ENCODE assay signal across 23 cellular contexts in genomic region chrX:12953420-12953819, GRCh38. TPM values are rescaled to one million over a fixed set of nuclear protein-coding genes. Genes with fewer than 3 reads are reported as not detected.
A peak's percentile ranks its signal among the peaks of the same experiment; 100 is the strongest.
DNase-seq lines count a peak whose midpoint lies in the region; ATAC-seq and TF ChIP-seq lines count a peak whose summit lies in the region.
"Had no signal": no experiment of that assay in that cellular context is flagged by ENCODE, and none has a peak within 500 bp of the region (broad histone marks: within the 10 kb centered on the region; RNA-seq: fewer than 3 reads in every experiment).

No MANE protein-coding gene starts in this region.

- H3K9ac ChIP-seq in OCI-LY1 (ENCODE audit: low read length) = no peak overlapping the region

- H3K9me3 ChIP-seq in OCI-LY1 (ENCODE audit: low read length) = no peaks in the 10 kb centered on the region
- H3K9me3 ChIP-seq in transverse colon = no peaks in the 10 kb centered on the region
- H3K9me3 ChIP-seq: psoas muscle, thyroid gland had no signal

- H3K4me1 Mint-ChIP-seq in activated CD4-positive, alpha-beta T cell treated with anti-CD3 and anti-CD28 coated beads, Interleukin-2, amount 10 ng/mL, durations not matched to agents 24 days and 14 days = peaks cover 59% of the 10 kb centered on the region
- H3K4me1 Mint-ChIP-seq in activated naive CD4-positive, alpha-beta T cell treated with anti-CD3 and anti-CD28 coated beads, Interleukin-2, amount 50 U/mL, for 24 hours = peaks cover 83% of the 10 kb centered on the region
- H3K4me1 Mint-ChIP-seq in natural killer cell treated with Interleukin-12 subunit alpha and Interleukin-12 subunit beta and Interleukin-15 and Interleukin-18, amount 100 ng/mL, for 72 hours (ENCODE audit: low read depth in 2 of 2) = peaks cover 52 to 71% of the 10 kb centered on the region in 2 donors

- no peaks in the 10 kb centered on the region for H3K79me2 ChIP-seq in OCI-LY1 (ENCODE audit: insufficient read depth, low read length)

- H2AFZ ChIP-seq in OCI-LY1 (ENCODE audit: low read length) = no peak overlapping the region

- no peaks in the 10 kb centered on the region for H3K9me2 ChIP-seq in OCI-LY1 (ENCODE audit: low read depth, low read length)

- peak; percentile 60 for DNase-seq in activated CD4-positive, alpha-beta T cell treated with anti-CD3 and anti-CD28 coated beads, Interleukin-2, amount 10 ng/mL, durations not matched to agents 24 days and 14 days
- no peak for DNase-seq in activated CD4-positive, alpha-beta T cell treated with anti-CD3 and anti-CD28 coated beads, Interleukin-2, amount 50 U/mL, for 4 hours
- DNase-seq in natural killer cell treated with Interleukin-12 subunit alpha and Interleukin-12 subunit beta and Interleukin-15 and Interleukin-18, amount 100 ng/mL, for 72 hours (ENCODE audit: low spot score) = no peak
- DNase-seq in ureter (ENCODE audit: low spot score) (no peak), transverse colon (no peak)
- DNase-seq: activated gamma-delta T cell, DMS79, hypothalamus, kidney, mammary epithelial cell, NCI-H1417, NCI-H2171, NCI-H748 treated with DMSO at 0.1 percent for 48 hours, psoas muscle, thyroid gland had no signal

- H3K4me2 ChIP-seq in OCI-LY1 (ENCODE audit: low read length) = no peak overlapping the region

- no peaks in the 10 kb centered on the region for H3K27me3 ChIP-seq in OCI-LY1 (ENCODE audit: insufficient read depth, low read length)
- no peaks in the 10 kb centered on the region for H3K27me3 ChIP-seq in transverse colon
- H3K27me3 ChIP-seq: thyroid gland had no signal

- peak overlapping the region; percentile 76 for H3K4me3 Mint-ChIP-seq in activated CD4-positive, alpha-beta T cell treated with anti-CD3 and anti-CD28 coated beads, Interleukin-2, amount 10 ng/mL, durations not matched to agents 24 days and 14 days
- H3K4me3 Mint-ChIP-seq in activated naive CD4-positive, alpha-beta T cell treated with anti-CD3 and anti-CD28 coated beads, Interleukin-2, amount 50 U/mL, for 24 hours = peak overlapping the region; percentile 76
- H3K4me3 Mint-ChIP-seq in natural killer cell treated with Interleukin-12 subunit alpha and Interleukin-12 subunit beta and Interleukin-15 and Interleukin-18, amount 100 ng/mL, for 72 hours = no peak overlapping the region
- H3K4me3 Mint-ChIP-seq: nephron had no signal

- H3K27me3 Mint-ChIP-seq in activated CD4-positive, alpha-beta T cell treated with anti-CD3 and anti-CD28 coated beads, Interleukin-2, amount 10 ng/mL, durations not matched to agents 24 days and 14 days = no peaks in the 10 kb centered on the region
- no peaks in the 10 kb centered on the region for H3K27me3 Mint-ChIP-seq in activated naive CD4-positive, alpha-beta T cell treated with anti-CD3 and anti-CD28 coated beads, Interleukin-2, amount 50 U/mL, for 24 hours
- no peaks in the 10 kb centered on the region for H3K27me3 Mint-ChIP-seq in natural killer cell treated with Interleukin-12 subunit alpha and Interleukin-12 subunit beta and Interleukin-15 and Interleukin-18, amount 100 ng/mL, for 72 hours

- peaks cover 89% of the 10 kb centered on the region for H3K4me1 ChIP-seq in OCI-LY1 (ENCODE audit: insufficient read depth, low read length, severe bottlenecking)
- H3K4me1 ChIP-seq in transverse colon = peaks cover 6 to 25% (median 13%) of the 10 kb centered on the region in 4 donors

- no peaks in the 10 kb centered on the region for H4K20me1 ChIP-seq in OCI-LY1 (ENCODE audit: insufficient read depth, low read length)

- TF ChIP-seq POLR2A in transverse colon (IDR thresholded peaks at IDR 0.05) = no peak

- in situ Hi-C loops in transverse colon (cut with MboI; ENCODE audit: low pct_ligation_motif_present in 1 of 4, low pct_unique_long_range_greater_than_20kb in 1 of 4, low sequenced_read_pairs in 3 of 4) = loop anchor here (10.0 to 25.0 kb wide), 3 partner anchors 531 to 709 kb away; partner anchors contain the start of gene TCEANC (in 2 of the 4)

- 90% methylated on average over 8 of the region's 8 CpGs; no CpG with 5 or more reads in 1 of the 2 donors for WGBS in transverse colon (ENCODE audit: low coverage in 1 of 2), 2 donors

- 0 out of 2 replicates have a peak, but pooled peaks cover 8% of the 10 kb centered on the region for H3F3A ChIP-seq in OCI-LY1 (ENCODE audit: insufficient read depth, low read length)

- no peak for TF ChIP-seq CTCF in OCI-LY1 (IDR thresholded peaks at IDR 0.05; ENCODE audit: low read length)
- no peak for TF ChIP-seq CTCF in transverse colon (IDR thresholded peaks at IDR 0.05)

- H3K9me3 Mint-ChIP-seq in activated CD4-positive, alpha-beta T cell treated with anti-CD3 and anti-CD28 coated beads, Interleukin-2, amount 10 ng/mL, durations not matched to agents 24 days and 14 days = no peaks in the 10 kb centered on the region
- no peaks in the 10 kb centered on the region for H3K9me3 Mint-ChIP-seq in activated naive CD4-positive, alpha-beta T cell treated with anti-CD3 and anti-CD28 coated beads, Interleukin-2, amount 50 U/mL, for 24 hours
- no peaks in the 10 kb centered on the region for H3K9me3 Mint-ChIP-seq in natural killer cell treated with Interleukin-12 subunit alpha and Interleukin-12 subunit beta and Interleukin-15 and Interleukin-18, amount 100 ng/mL, for 72 hours

- H3K27ac ChIP-seq in OCI-LY1 (ENCODE audit: low read depth, low read length, poor library complexity, severe bottlenecking) (peak overlapping the region; percentile 100), transverse colon (peak overlapping the region in 1 of 4 donors; percentile 48)
- H3K27ac ChIP-seq: C4-2B, psoas muscle, SK-N-MC, thyroid gland had no signal

- no peaks in the 10 kb centered on the region for H3K36me3 Mint-ChIP-seq in activated CD4-positive, alpha-beta T cell treated with anti-CD3 and anti-CD28 coated beads, Interleukin-2, amount 10 ng/mL, durations not matched to agents 24 days and 14 days (ENCODE audit: low read depth)
- H3K36me3 Mint-ChIP-seq in activated naive CD4-positive, alpha-beta T cell treated with anti-CD3 and anti-CD28 coated beads, Interleukin-2, amount 50 U/mL, for 24 hours = no peaks in the 10 kb centered on the region
- H3K36me3 Mint-ChIP-seq in natural killer cell treated with Interleukin-12 subunit alpha and Interleukin-12 subunit beta and Interleukin-15 and Interleukin-18, amount 100 ng/mL, for 72 hours = no peaks in the 10 kb centered on the region

- no peak for ATAC-seq in natural killer cell treated with Interleukin-12 subunit alpha and Interleukin-12 subunit beta and Interleukin-15 and Interleukin-18, amount 100 ng/mL, for 72 hours
- no peak for ATAC-seq in GM19452 (IDR thresholded peaks at IDR 0.05; ENCODE audit: unreplicated experiment)
- ATAC-seq: psoas muscle had no signal

- no peak overlapping the region for H3K4me3 ChIP-seq in OCI-LY1 (ENCODE audit: low read depth, low read length, poor library complexity, severe bottlenecking)
- no peak overlapping the region for H3K4me3 ChIP-seq in transverse colon
- H3K4me3 ChIP-seq: psoas muscle, SK-N-MC, thyroid gland had no signal

- no peaks in the 10 kb centered on the region for H3K36me3 ChIP-seq in OCI-LY1 (ENCODE audit: insufficient read depth, low read length)
- H3K36me3 ChIP-seq in transverse colon = no peaks in the 10 kb centered on the region
- H3K36me3 ChIP-seq: thyroid gland had no signal

- intact Hi-C loops in activated CD4-positive, alpha-beta T cell treated with anti-CD3 and anti-CD28 coated beads, Interleukin-2, amount 10 ng/mL, durations not matched to agents 24 days and 14 days (cut with micrococcal nuclease) = loop anchor here (5.0 to 10.0 kb wide), 5 partner anchors 34 to 1189 kb away; partner anchors contain the start of genes OFD1 and TRAPPC2
- intact Hi-C loops in transverse colon (cut with DNase I; ENCODE audit: low total_unique reads) = no loop called here

- peak overlapping the region; percentile 97 for H3K27ac Mint-ChIP-seq in activated CD4-positive, alpha-beta T cell treated with anti-CD3 and anti-CD28 coated beads, Interleukin-2, amount 10 ng/mL, durations not matched to agents 24 days and 14 days
- H3K27ac Mint-ChIP-seq in activated naive CD4-positive, alpha-beta T cell treated with anti-CD3 and anti-CD28 coated beads, Interleukin-2, amount 50 U/mL, for 24 hours = peak overlapping the region; percentile 97
- H3K27ac Mint-ChIP-seq in natural killer cell treated with Interleukin-12 subunit alpha and Interleukin-12 subunit beta and Interleukin-15 and Interleukin-18, amount 100 ng/mL, for 72 hours = peak overlapping the region; percentile 93 to 95
- H3K27ac Mint-ChIP-seq: nephron had no signal

- TF ChIP-seq EP300 in transverse colon (IDR thresholded peaks at IDR 0.05; ENCODE audit: low read depth) = no peak

RNA-seq across cellular contexts. Expression of gene TMSB4X, which starts 21.5 kb away (rescaled TPM):
- 5,263 and 5,311 TPM in 2 replicates for total RNA-seq in activated CD4-positive, alpha-beta T cell treated with anti-CD3 and anti-CD28 coated beads, Interleukin-2, amount 10 ng/mL, durations not matched to agents 24 days and 14 days
- total RNA-seq in natural killer cell treated with Interleukin-12 subunit alpha and Interleukin-12 subunit beta and Interleukin-15 and Interleukin-18, amount 100 ng/mL, for 72 hours = 1,000 to 10,000 TPM; 2,674 to 5,601 TPM
- total RNA-seq in ureter (3,112 TPM), transverse colon (1,000 to 10,000 TPM in 3 of 4 donors, 100 to 1,000 TPM in 1; 680 to 4,578 (median 2,996) TPM)

RNA-seq across cellular contexts. Expression of gene TLR8, which starts 47.0 kb away (rescaled TPM):
- not detected in 2 replicates for total RNA-seq in activated CD4-positive, alpha-beta T cell treated with anti-CD3 and anti-CD28 coated beads, Interleukin-2, amount 10 ng/mL, durations not matched to agents 24 days and 14 days
- total RNA-seq in natural killer cell treated with Interleukin-12 subunit alpha and Interleukin-12 subunit beta and Interleukin-15 and Interleukin-18, amount 100 ng/mL, for 72 hours = not detected
- total RNA-seq in ureter = 0.89 TPM
- 1 to 10 TPM in 1 of 4 donors, under 1 TPM in 2, not detected in 1; 0.37 to 1.3 (median 0.82) TPM for total RNA-seq in transverse colon
- total RNA-seq: A172, HT1080, mammary epithelial cell had no signal
